In genomic region chr10:43258032-43258921, GRCh38 we compare ENCODE assay signal across 25 cellular contexts. TPM values are rescaled to one million over a fixed set of nuclear protein-coding genes. Genes with fewer than 3 reads are reported as not detected.
A peak's percentile ranks its signal among the peaks of the same experiment; 100 is the strongest.
DNase-seq lines count a peak whose midpoint lies in the region; ATAC-seq and TF ChIP-seq lines count a peak whose summit lies in the region.
"Had no signal": no experiment of that assay in that cellular context is flagged by ENCODE, and none has a peak within 500 bp of the region (broad histone marks: within the 10 kb centered on the region; RNA-seq: fewer than 3 reads in every experiment).

No MANE protein-coding gene starts in this region.

- H3K27ac ChIP-seq in esophagus muscularis mucosa (replicated peaks in 1 of 4) (no peak overlapping the region), stomach (no peak overlapping the region)
- H3K27ac ChIP-seq: A549, hepatocyte, pancreas, suprapubic skin, upper lobe of right lung had no signal

- intact Hi-C loops in esophagus muscularis mucosa (cut with DNase I) (no loop called here), stomach (cut with DNase I; ENCODE audit: low total_unique reads) (no loop called here)

- TF ChIP-seq POLR2A in esophagus muscularis mucosa (IDR thresholded peaks at IDR 0.05; ENCODE audit: low read depth) (no peak), stomach (IDR thresholded peaks at IDR 0.05) (no peak)

- no peaks in the 10 kb centered on the region for H3K9me3 ChIP-seq in esophagus muscularis mucosa
- no peaks in the 10 kb centered on the region for H3K9me3 ChIP-seq in stomach
- H3K9me3 ChIP-seq: A549, pancreas, suprapubic skin, upper lobe of right lung had no signal

- TF ChIP-seq CTCF in GM20000 (IDR thresholded peaks at IDR 0.05; ENCODE audit: extremely low read depth, missing control alignments) (no peak), esophagus muscularis mucosa (IDR thresholded peaks at IDR 0.05) (no peak), stomach (IDR thresholded peaks at IDR 0.05) (no peak)

- 89% methylated on average over 9 of the region's 13 CpGs for WGBS in esophagus muscularis mucosa
- 80 to 92% (median 89%) methylated on average over 8 to 13 of the region's 13 CpGs for WGBS in stomach, 5 donors

- DNase-seq in activated effector memory CD4-positive, alpha-beta T cell treated with anti-CD3 and anti-CD28 coated beads, Interleukin-2, amount 50 U/mL, for 16 hours = peak; percentile 53
- no peak for DNase-seq in activated effector memory CD4-positive, alpha-beta T cell treated with Interleukin-2 at 50 U/mL for 16 hours
- DNase-seq in GM20000 (ENCODE audit: low spot score) (peak; percentile 24), esophagus muscularis mucosa (ENCODE audit: extremely low spot score) (peak; percentile 82), stomach (peak; percentile 22), occipital lobe (lab: John Stamatoyannopoulos, UW) (no peak), NOMO-1 (lab: John Stamatoyannopoulos, UW; ENCODE audit: unreplicated experiment in 2 of 2) (no peak)
- DNase-seq: activated CD4-positive, alpha-beta memory T cell treated with anti-CD3 and anti-CD28 coated beads for 36 hours; activated CD8-positive, alpha-beta memory T cell treated with anti-CD3 and anti-CD28 coated beads, Interleukin-2, amount 50 U/mL, for 48 hours; amniotic stem cell; natural killer cell; NCI-H1092 treated with DMSO at 0.1 percent for 48 hours; NCI-H187; NCI-H510A treated with DMSO at 0.1 percent for 48 hours; stimulated activated naive B cell treated with anti-CD40 and anti-IgM and Interleukin-4, amounts not matched to agents 10 μg/mL and 1 μg/mL and 100 μg/mL, for 72 hours; T-helper 2 cell; upper lobe of right lung had no signal

- no peaks in the 10 kb centered on the region for H3K36me3 ChIP-seq in esophagus muscularis mucosa
- H3K36me3 ChIP-seq in stomach = no peaks in the 10 kb centered on the region
- H3K36me3 ChIP-seq: pancreas, suprapubic skin, upper lobe of right lung had no signal

- H3K27me3 ChIP-seq in esophagus muscularis mucosa (peaks cover 0 to 29% (median 0%) of the 10 kb centered on the region in 4 donors), stomach (peaks cover 0 to 24% (median 3%) of the 10 kb centered on the region in 3 donors)
- H3K27me3 ChIP-seq: hepatocyte, pancreas, upper lobe of right lung had no signal

- no peak for ATAC-seq in GM21447 (IDR thresholded peaks at IDR 0.05; ENCODE audit: unreplicated experiment)
- ATAC-seq: A549; CD8-positive, alpha-beta T cell; GM12878; natural killer cell; pancreas; stimulated activated naive B cell treated with anti-CD40 and anti-IgM and Interleukin-4, amounts not matched to agents 10 μg/mL and 1 μg/mL and 100 μg/mL, for 72 hours; upper lobe of right lung had no signal

- TF ChIP-seq EP300 in esophagus muscularis mucosa (IDR thresholded peaks at IDR 0.05) (no peak), stomach (IDR thresholded peaks at IDR 0.05) (no peak)

- H3K4me1 ChIP-seq in esophagus muscularis mucosa = peaks cover 0 to 18% (median 7%) of the 10 kb centered on the region in 4 donors
- no peaks in the 10 kb centered on the region for H3K4me1 ChIP-seq in stomach
- H3K4me1 ChIP-seq: pancreas had no signal

- H3K4me3 ChIP-seq in esophagus muscularis mucosa (no peak overlapping the region), stomach (no peak overlapping the region)
- H3K4me3 ChIP-seq: A549, GM12878, hepatocyte, pancreas, suprapubic skin, upper lobe of right lung had no signal

RNA-seq across cellular contexts. Expression of gene RASGEF1A, which starts 8.6 kb away (rescaled TPM):
- total RNA-seq in esophagus muscularis mucosa (1 to 10 TPM in 2 of 4 donors, under 1 TPM in 2; 0.42 to 7.1 (median 1.0) TPM), stomach (1 to 10 TPM in 1 of 5 donors, under 1 TPM in 2, not detected in 2; 0.55 to 2.9 (median 0.87) TPM), occipital lobe (9.7 TPM)
- polyA plus RNA-seq in stomach = under 1 TPM; 0.46 to 0.70 (median 0.68) TPM
- total RNA-seq: M059J had no signal

Comparison
In these comparisons a context has a peak if more than half of its experiments do, and no peak if none do; other contexts are left out.
1. DNase-seq: peak in activated effector memory CD4-positive, alpha-beta T cell treated with anti-CD3 and anti-CD28 coated beads, Interleukin-2, amount 50 U/mL, for 16 hours (single experiment), GM20000 (single experiment), esophagus muscularis mucosa (single experiment) and stomach (single experiment); none in activated effector memory CD4-positive, alpha-beta T cell treated with Interleukin-2 at 50 U/mL for 16 hours (single experiment), occipital lobe (single experiment) and NOMO-1 (0 of 2).